10 cellular contexts compared by ENCODE assay signal in the genomic region with DNA sequence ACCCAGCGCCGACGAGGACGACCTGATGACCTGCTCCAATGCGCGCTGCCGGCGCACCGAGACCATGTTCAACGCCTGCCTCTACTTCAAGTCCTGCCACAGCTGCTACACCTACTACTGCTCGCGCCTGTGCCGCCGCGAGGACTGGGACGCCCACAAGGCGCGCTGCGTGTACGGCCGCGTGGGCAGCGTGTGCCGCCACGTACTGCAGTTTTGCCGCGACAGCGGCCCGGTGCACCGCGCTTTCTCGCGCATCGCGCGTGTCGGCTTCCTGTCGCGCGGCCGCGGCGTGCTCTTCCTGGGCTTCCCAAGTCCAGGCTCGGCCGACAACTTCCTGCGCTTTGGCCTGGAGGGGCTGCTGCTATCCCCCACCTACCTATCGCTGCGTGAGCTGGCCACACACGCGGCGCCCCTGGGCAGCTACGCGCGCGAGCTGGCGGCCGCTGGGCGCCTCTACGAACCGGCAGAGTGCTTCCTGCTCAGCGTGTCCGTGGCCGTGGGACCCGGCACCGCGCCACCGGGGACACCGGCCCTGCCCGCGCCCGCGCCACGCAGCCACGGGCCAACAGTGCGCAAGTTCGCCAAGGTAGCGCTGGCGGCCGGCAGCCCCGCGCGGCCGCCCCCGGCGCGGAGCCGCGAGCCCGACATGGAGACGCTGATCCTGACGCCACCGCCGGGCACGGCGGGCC. TPM values are rescaled to one million over a fixed set of nuclear protein-coding genes. Genes with fewer than 3 reads are reported as not detected.
DNase-seq lines count a peak whose midpoint lies in the region; ATAC-seq and TF ChIP-seq lines count a peak whose summit lies in the region.
"Had no signal": no experiment of that assay in that cellular context is flagged by ENCODE, and none has a peak within 500 bp of the region (broad histone marks: within the 10 kb centered on the region; RNA-seq: fewer than 3 reads in every experiment).

No MANE protein-coding gene starts in this region.

- no peaks in the 10 kb centered on the region for H3K79me2 ChIP-seq in GM23338 (replicated peaks; ENCODE audit: insufficient read depth)

- H3K36me3 ChIP-seq in BLaER1 (peaks cover 15% of the 10 kb centered on the region), GM23338 (ENCODE audit: insufficient read depth) (no peaks in the 10 kb centered on the region; the same call in 1 of the 2 replicates), neuronal stem cell (replicated peaks in 1 of 2; ENCODE audit: control insufficient read depth in 2 of 2, insufficient read depth in 2 of 2, low read length in 2 of 2) (peaks cover 14 to 16% of the 10 kb centered on the region in 2 donors), aorta (ENCODE audit: control insufficient read depth in 1 of 2, insufficient read depth in 2 of 2, low read length in 1 of 2) (no peaks in the 10 kb centered on the region)

- no peaks in the 10 kb centered on the region for H3K9me2 ChIP-seq in GM23338 (ENCODE audit: insufficient read depth)

- peaks cover 2% of the 10 kb centered on the region; the same call in 2 of the 3 replicates for H3K36me3 Mint-ChIP-seq in GM23338 (ENCODE audit: low read depth)
- peaks cover 2% of the 10 kb centered on the region for H3K36me3 Mint-ChIP-seq in chondrocyte (ENCODE audit: low read depth)

- H3K4me1 ChIP-seq in BLaER1 (peaks cover 54% of the 10 kb centered on the region), GM23338 (ENCODE audit: insufficient read depth) (peaks cover 9% of the 10 kb centered on the region; the same call in 1 of the 2 replicates), neuronal stem cell (ENCODE audit: control insufficient read depth in 2 of 2, insufficient read depth in 1 of 2, low read depth in 1 of 2, low read length in 2 of 2) (peaks cover 20 to 28% of the 10 kb centered on the region in 2 donors), aorta (ENCODE audit: control insufficient read depth in 1 of 2, insufficient read depth in 2 of 2, low read length in 2 of 2) (no peaks in the 10 kb centered on the region)

- H3K27me3 ChIP-seq in BLaER1 (peaks cover 41% of the 10 kb centered on the region), GM23338 (ENCODE audit: insufficient read depth) (peaks cover 13% of the 10 kb centered on the region), neuronal stem cell (ENCODE audit: control insufficient read depth in 3 of 3, insufficient read depth in 3 of 3, low read depth in 1 of 3, low read length in 3 of 3) (peaks cover 0 to 15% (median 11%) of the 10 kb centered on the region in 3 experiments), aorta (ENCODE audit: control insufficient read depth in 1 of 2, insufficient read depth in 2 of 2, low read length in 1 of 2) (no peaks in the 10 kb centered on the region)

- H4K20me1 ChIP-seq in BLaER1 (peaks cover 47% of the 10 kb centered on the region), GM23338 (replicated peaks; ENCODE audit: insufficient read depth) (0 out of 2 replicates have a peak, but pooled peaks cover 3% of the 10 kb centered on the region)

- H3K4me3 ChIP-seq in BLaER1 (no peak overlapping the region), GM23338 (peak overlapping the region; percentile 88), neuronal stem cell (ENCODE audit: low read length in 2 of 2) (peak overlapping the region in 1 of 2 donors; percentile 74), aorta (ENCODE audit: low read length in 2 of 2) (no peak overlapping the region)
- H3K4me3 ChIP-seq: lung had no signal

- peak overlapping the region; percentile 66 for H2BK5ac ChIP-seq in neuronal stem cell (ENCODE audit: low read length)

- peak overlapping the region; percentile 97 for H3K18ac ChIP-seq in neuronal stem cell (ENCODE audit: low read length)

- peak overlapping the region; percentile 58 for H2BK12ac ChIP-seq in neuronal stem cell (ENCODE audit: low read length)

- H4K8ac ChIP-seq in neuronal stem cell (ENCODE audit: low read depth, low read length), result peak overlapping the region; percentile 43

- H3K27ac Mint-ChIP-seq in GM23338, result no peak overlapping the region
- peak overlapping the region; percentile 49 for H3K27ac Mint-ChIP-seq in chondrocyte (ENCODE audit: unreplicated experiment)

- H3K27me3 Mint-ChIP-seq in GM23338 (ENCODE audit: insufficient read depth, low read depth, poor library complexity) (peaks cover 38% of the 10 kb centered on the region), chondrocyte (ENCODE audit: low read depth) (no peaks in the 10 kb centered on the region)

- no peak overlapping the region for H3K27ac ChIP-seq in BLaER1
- no peak overlapping the region for H3K27ac ChIP-seq in GM23338 (ENCODE audit: low read depth)
- H3K27ac ChIP-seq in neuronal stem cell (replicated peaks; ENCODE audit: low read length), result no peak overlapping the region
- no peak overlapping the region for H3K27ac ChIP-seq in aorta (ENCODE audit: low read depth in 1 of 2, low read length in 2 of 2)

- H3K4ac ChIP-seq in neuronal stem cell (ENCODE audit: low read length), result peak overlapping the region; percentile 76

- no CpG with 5 or more reads among the region's 95 CpGs for WGBS in neuronal stem cell (ENCODE audit: extremely low coverage in 2 of 2, insufficient read length in 2 of 2, insufficient replicate concordance in 1 of 2), 2 donors
- 12 to 13% methylated on average over 79 to 95 of the region's 95 CpGs for WGBS in aorta, 2 donors

- peak overlapping the region; percentile 98 for H3K23ac ChIP-seq in neuronal stem cell (ENCODE audit: low read depth, low read length, poor library complexity)

- no peak for DNase-seq in GM23338 (ENCODE audit: low spot score)
- no peak for DNase-seq in chondrocyte (ENCODE audit: low spot score)
- DNase-seq in neuronal stem cell (ENCODE audit: low spot score), result no peak
- no peak for DNase-seq in aorta
- DNase-seq in epidermal melanocyte (ENCODE audit: insufficient read length, low spot score), result no peak
- no peak for DNase-seq in kidney tubule cell (ENCODE audit: low spot score)
- DNase-seq: stimulated activated CD4-positive, alpha-beta T cell treated with anti-CD3 and anti-CD28 coated beads, Interleukin-2, amount 100 ng/mL, for 24 hours had no signal

- peak overlapping the region; percentile 100; the same call in 1 of the 2 replicates for H3K4me2 ChIP-seq in BLaER1
- H3K4me2 ChIP-seq in GM23338, result peak overlapping the region; percentile 89
- peak overlapping the region; percentile 98 for H3K4me2 ChIP-seq in neuronal stem cell (ENCODE audit: insufficient read depth, low read length, poor library complexity, severe bottlenecking)

- H3K9me3 ChIP-seq in BLaER1 (peaks cover 18% of the 10 kb centered on the region; the same call in 1 of the 2 replicates), neuronal stem cell (replicated peaks in 1 of 2; ENCODE audit: control insufficient read depth in 2 of 2, insufficient read depth in 1 of 2, low read depth in 1 of 2, low read length in 2 of 2) (peaks cover 0 to 6% of the 10 kb centered on the region in 2 donors), aorta (ENCODE audit: control insufficient read depth, low read length) (no peaks in the 10 kb centered on the region)

- H3K79me1 ChIP-seq in neuronal stem cell (ENCODE audit: low read depth, low read length), result peaks cover 27% of the 10 kb centered on the region

- H4K91ac ChIP-seq in neuronal stem cell (ENCODE audit: low read depth, low read length, poor library complexity), result peak overlapping the region; percentile 96

- no peak overlapping the region for H2AFZ ChIP-seq in GM23338
- no peak overlapping the region for H2AFZ ChIP-seq in neuronal stem cell (ENCODE audit: low read length)

- no peaks in the 10 kb centered on the region for H3K9me3 Mint-ChIP-seq in GM23338
- H3K9me3 Mint-ChIP-seq in chondrocyte (ENCODE audit: low read depth), result no peaks in the 10 kb centered on the region

- intact Hi-C loops in aorta (cut with DNase I), result loop anchor here in 1 of 2 donors (5.0 to 10.0 kb wide), 2 partner anchors 41 to 148 kb away; a partner anchor contains a TSS

- H3K4me3 Mint-ChIP-seq in GM23338, result peak overlapping the region; percentile 56; the same call in 2 of the 3 replicates
- H3K4me3 Mint-ChIP-seq in chondrocyte (ENCODE audit: unreplicated experiment), result peak overlapping the region; percentile 71

- peaks cover 9% of the 10 kb centered on the region; the same call in 2 of the 3 replicates for H3K4me1 Mint-ChIP-seq in GM23338
- H3K4me1 Mint-ChIP-seq in chondrocyte (ENCODE audit: low read depth), result peaks cover 31% of the 10 kb centered on the region

- H2BK120ac ChIP-seq in neuronal stem cell (ENCODE audit: low read depth, low read length), result peak overlapping the region; percentile 16

- no peak overlapping the region for H3K9ac ChIP-seq in BLaER1
- peak overlapping the region; percentile 95 for H3K9ac ChIP-seq in neuronal stem cell (ENCODE audit: low read depth, low read length, poor library complexity)

- ATAC-seq in GM23338 (no peak), aorta (ENCODE audit: low FRiP score) (no peak), HG02623 (IDR thresholded peaks at IDR 0.05; ENCODE audit: unreplicated experiment) (no peak)

- H2BK15ac ChIP-seq in neuronal stem cell (ENCODE audit: low read length), result peak overlapping the region; percentile 97

- H3K14ac ChIP-seq in neuronal stem cell (ENCODE audit: low read length), result peak overlapping the region; percentile 90

- TF ChIP-seq CTCF in GM23338 (conservative IDR thresholded peaks at IDR 0.05; ENCODE audit: low read depth in 2 of 2), result no peak
- TF ChIP-seq CTCF in chondrocyte (IDR thresholded peaks at IDR 0.05), result no peak

- peak overlapping the region; percentile 72 for H2AK5ac ChIP-seq in neuronal stem cell (ENCODE audit: low read depth, low read length)

- H3F3A ChIP-seq in GM23338 (replicated peaks; ENCODE audit: low read depth), result 0 out of 2 replicates have a peak, but pooled peaks cover 5% of the 10 kb centered on the region

RNA-seq across cellular contexts. Expression of a gene that starts 2.7 kb away (rescaled TPM):
- total RNA-seq in GM23338 (2014; rRNA removed; shearing (Covaris generic)), result 67.1 and 86.2 TPM in 2 replicates
- polyA plus RNA-seq in GM23338 (2016; fragmentation: Nextera tagmentation; extraction: Ambion mirVana) (437 and 509 TPM in 2 replicates), aorta (100 to 1,000 TPM; 129 to 165 TPM)
- total RNA-seq in chondrocyte (165 to 193 TPM (median 192 TPM) in 3 replicates), aorta (10 to 100 TPM; 65.6 to 84.1 TPM)
- 230 TPM for polyA plus RNA-seq in neuronal stem cell (2013, experiment 1 of 2)
- polyA plus RNA-seq in neuronal stem cell (2013, experiment 2 of 2), result 218 TPM

RNA-seq across cellular contexts. Expression of a gene that starts 4.2 kb away (rescaled TPM):
- total RNA-seq in GM23338 (2014; rRNA removed; shearing (Covaris generic)), result 0.12 and 0.49 TPM in 2 replicates
- polyA plus RNA-seq in GM23338 (2016; fragmentation: Nextera tagmentation; extraction: Ambion mirVana) (0.28 and 0.36 TPM in 2 replicates), aorta (10 to 100 TPM in 1 of 2 donors, under 1 TPM in 1; 0.63 to 26.9 TPM)
- total RNA-seq in chondrocyte (6.3 to 7.5 TPM (median 7.4 TPM) in 3 replicates), aorta (1 to 10 TPM; 6.1 to 6.2 TPM)
- polyA plus RNA-seq in neuronal stem cell (2013, experiment 1 of 2), result 0.42 TPM
- polyA plus RNA-seq in neuronal stem cell (2013, experiment 2 of 2), result 0.44 TPM

RNA-seq across cellular contexts. Expression of a gene that starts 5.6 kb away (rescaled TPM):
- total RNA-seq in GM23338 (2014; rRNA removed; shearing (Covaris generic)), result 4.1 and 6.8 TPM in 2 replicates
- polyA plus RNA-seq in GM23338 (2016; fragmentation: Nextera tagmentation; extraction: Ambion mirVana) (1.7 and 2.7 TPM in 2 replicates), aorta (10 to 100 TPM in 1 of 2 donors, 1 to 10 TPM in 1; 2.6 to 19.0 TPM)
- total RNA-seq in chondrocyte (7.7 to 9.2 TPM (median 7.7 TPM) in 3 replicates), aorta (1 to 10 TPM; 2.4 to 5.0 TPM)
- 3.6 TPM for polyA plus RNA-seq in neuronal stem cell (2013, experiment 1 of 2)
- polyA plus RNA-seq in neuronal stem cell (2013, experiment 2 of 2), result 3.2 TPM

RNA-seq across cellular contexts. Expression of a gene that starts 19.6 kb away (rescaled TPM):
- total RNA-seq in GM23338 (2014; rRNA removed; shearing (Covaris generic)), result 273 and 326 TPM in 2 replicates
- polyA plus RNA-seq in GM23338 (2016; fragmentation: Nextera tagmentation; extraction: Ambion mirVana), result 793 and 860 TPM in 2 replicates
- total RNA-seq in chondrocyte, result 296 to 328 TPM (median 320 TPM) in 3 replicates
- polyA plus RNA-seq in neuronal stem cell (2013, experiment 1 of 2), result 289 TPM
- 288 TPM for polyA plus RNA-seq in neuronal stem cell (2013, experiment 2 of 2)
- total RNA-seq in aorta, result 100 to 1,000 TPM; 193 to 223 TPM
- 100 to 1,000 TPM; 421 to 505 TPM for polyA plus RNA-seq in aorta

RNA-seq across cellular contexts. Expression of a gene that starts 38.8 kb away (rescaled TPM):
- 117 and 127 TPM in 2 replicates for total RNA-seq in GM23338 (2014; rRNA removed; shearing (Covaris generic))
- 59.1 and 66.7 TPM in 2 replicates for polyA plus RNA-seq in GM23338 (2016; fragmentation: Nextera tagmentation; extraction: Ambion mirVana)
- total RNA-seq in chondrocyte, result 61.5 to 71.8 TPM (median 62.2 TPM) in 3 replicates
- polyA plus RNA-seq in neuronal stem cell (2013, experiment 1 of 2), result 115 TPM
- polyA plus RNA-seq in neuronal stem cell (2013, experiment 2 of 2), result 112 TPM
- 10 to 100 TPM; 47.2 to 52.0 TPM for total RNA-seq in aorta
- polyA plus RNA-seq in aorta, result 10 to 100 TPM; 31.3 to 76.1 TPM
